In the genomic region with DNA sequence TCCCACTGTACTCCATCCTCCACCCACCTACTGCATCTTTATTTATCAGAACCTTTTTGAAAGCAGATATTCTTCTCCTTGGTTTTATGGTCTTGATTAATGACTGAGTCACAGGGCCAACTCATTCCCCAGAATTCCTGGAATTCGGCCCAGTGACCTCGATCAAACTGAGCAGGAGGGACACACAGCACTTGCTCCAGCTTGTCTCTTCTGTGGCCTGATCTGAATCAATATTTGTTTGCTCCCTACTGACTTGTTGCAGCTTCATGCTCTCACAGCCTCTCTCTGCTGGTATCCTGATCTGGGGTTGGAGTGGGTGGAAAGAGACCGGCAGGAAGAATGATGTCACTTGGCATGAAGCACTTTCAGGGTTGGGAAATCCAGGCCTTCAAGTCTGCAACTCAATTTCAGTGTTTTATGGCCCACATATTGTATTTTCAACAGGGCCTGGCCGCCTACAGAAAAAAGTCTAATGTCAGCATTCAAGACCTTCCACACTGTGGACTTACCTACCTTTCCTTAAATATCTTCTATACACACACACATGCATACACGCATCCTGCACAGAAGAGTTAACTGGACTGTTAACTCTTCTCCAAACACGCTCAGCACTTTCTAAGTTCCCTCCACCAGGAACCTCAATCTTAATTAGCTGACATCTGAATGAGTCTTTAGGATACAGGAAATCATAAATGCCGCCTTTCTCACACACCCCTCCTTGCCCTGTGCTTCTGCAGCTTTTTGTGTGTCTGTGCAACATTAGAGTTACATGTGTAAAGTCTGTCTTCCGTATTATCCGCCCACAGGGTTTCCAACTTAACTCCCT, we compare ENCODE assay signal across 8 cellular contexts. TPM values are rescaled to one million over a fixed set of nuclear protein-coding genes. Genes with fewer than 3 reads are reported as not detected.
A peak's percentile ranks its signal among the peaks of the same experiment; 100 is the strongest.
DNase-seq lines count a peak whose midpoint lies in the region; ATAC-seq lines count a peak whose summit lies in the region.

No MANE protein-coding gene starts in this region.

- DNase-seq in Caki2 (ENCODE audit: low read depth): peak; percentile 98
- peak; percentile 32 for DNase-seq in KBM-7
- DNase-seq in activated T-cell treated with anti-CD3 and anti-CD28 coated beads, Interleukin-2, amount 50 U/mL, for 48 hours: peak; percentile 41 to 42
- DNase-seq in left cardiac atrium: peak; percentile 77
- DNase-seq in midbrain (lab: John Stamatoyannopoulos, UW): no peak
- DNase-seq in NCI-H82 (lab: John Stamatoyannopoulos, UW): no peak

- ATAC-seq in left cardiac atrium: peak; percentile 33 to 46
- ATAC-seq in GM18511 (IDR thresholded peaks at IDR 0.05; ENCODE audit: unreplicated experiment): no peak

- H3K9me3 ChIP-seq in skeletal muscle tissue (ENCODE audit: control insufficient read depth in 3 of 3, low read length in 3 of 3): no peaks in the 10 kb centered on the region

- H3K36me3 ChIP-seq in skeletal muscle tissue (ENCODE audit: control insufficient read depth in 3 of 3, insufficient read depth in 3 of 3, low read length in 3 of 3): peaks cover 0 to 7% (median 0%) of the 10 kb centered on the region in 3 donors

- peak overlapping the region; percentile 96 for H3K27ac ChIP-seq in skeletal muscle tissue (ENCODE audit: low read depth, low read length)

- in situ Hi-C loops in Caki2 (cut with HindIII; ENCODE audit: low pct_unique_long_range_greater_than_20kb, low sequenced_read_pairs) (no loop called here), KBM-7 (cut with MboI; ENCODE audit: low pct_unique_long_range_greater_than_20kb, low sequenced_read_pairs) (no loop called here)

- H3K4me3 ChIP-seq in skeletal muscle tissue (ENCODE audit: low read length in 3 of 3): peak overlapping the region in 2 of 3 donors; percentile 41 to 64

- intact Hi-C loops in left cardiac atrium (cut with DNase I): no loop called here

- H3K27me3 ChIP-seq in skeletal muscle tissue (ENCODE audit: control insufficient read depth in 3 of 3, insufficient read depth in 3 of 3, low read length in 3 of 3): no peaks in the 10 kb centered on the region

- peaks cover 70 to 81% (median 80%) of the 10 kb centered on the region in 3 donors for H3K4me1 ChIP-seq in skeletal muscle tissue (ENCODE audit: control insufficient read depth in 3 of 3, insufficient read depth in 3 of 3, low read length in 3 of 3)

- peak overlapping the region in 2 of 3 donors; percentile 63 to 67 for H3K9ac ChIP-seq in skeletal muscle tissue (ENCODE audit: low read depth in 1 of 3, low read length in 3 of 3)

RNA-seq across cellular contexts. Expression of gene ANXA2, which starts 4.6 kb away (rescaled TPM):
- total RNA-seq in Caki2 (2014; rRNA removed; shearing (Covaris generic); ENCODE audit: low replicate concordance): 3,725 and 3,998 TPM in 2 replicates
- total RNA-seq in left cardiac atrium (100 to 1,000 TPM; 337 to 435 TPM), skeletal muscle tissue (631 TPM)

Comparison
In these comparisons a context has a peak if more than half of its experiments do, and no peak if none do; other contexts are left out.
1. DNase-seq: peak in Caki2 (single experiment), KBM-7 (single experiment), activated T-cell treated with anti-CD3 and anti-CD28 coated beads, Interleukin-2, amount 50 U/mL, for 48 hours (2 of 2) and left cardiac atrium (single experiment); none in midbrain (single experiment) and NCI-H82 (single experiment).